ENCODE assay signal across 20 cellular contexts in the genomic region with DNA sequence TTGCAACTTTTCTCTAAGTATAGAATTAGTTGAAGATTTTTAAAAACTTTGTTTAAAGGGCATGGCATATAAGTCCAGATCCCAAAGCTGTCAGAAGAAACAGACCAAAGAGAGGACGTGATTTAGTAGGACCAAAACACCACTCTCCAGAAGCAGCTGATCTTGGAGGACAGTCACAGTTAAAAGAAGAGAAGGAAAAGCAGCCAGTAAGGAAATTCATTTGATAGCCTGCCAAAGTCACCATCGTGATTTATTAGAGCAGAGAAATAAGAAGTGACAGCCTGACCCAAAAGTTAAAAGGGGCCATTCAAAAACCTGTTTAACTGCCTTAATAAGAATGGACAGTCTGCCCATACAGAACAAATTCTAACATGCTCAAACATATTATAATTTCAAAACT.
"Had no signal": no experiment of that assay in that cellular context is flagged by ENCODE, and none has a peak within 500 bp of the region (broad histone marks: within the 10 kb centered on the region; RNA-seq: fewer than 3 reads in every experiment).

No MANE protein-coding gene starts in this region.

- FAIRE-seq: bronchial epithelial cell, islet of Langerhans had no signal

- DNase-seq: activated CD4-positive, alpha-beta T cell treated with anti-CD3 and anti-CD28 coated beads for 1 hour; activated CD4-positive, alpha-beta T cell treated with anti-CD3 and anti-CD28 coated beads, Interleukin-2, amount 50 U/mL, for 4 hours; activated naive CD4-positive, alpha-beta T cell treated with anti-CD3 and anti-CD28 coated beads for 36 hours; activated naive CD8-positive, alpha-beta T cell treated with anti-CD3 and anti-CD28 coated beads, Interleukin-2, amount 50 U/mL, for 24 hours; activated T-cell treated with anti-CD3 and anti-CD28 coated beads, Interleukin-2, amount 50 U/mL, for 1 hour; aorta; dorsolateral prefrontal cortex; left lung; nephron progenitor cell; occipital lobe; stimulated activated CD4-positive, alpha-beta T cell treated with anti-CD3 and anti-CD28 coated beads, Interleukin-15, amount 100 ng/mL, for 24 hours; stimulated activated CD4-positive, alpha-beta T cell treated with anti-CD3 and anti-CD28 coated beads, Interleukin-4, amount 100 ng/mL, for 1 hour; stimulated activated naive CD4-positive, alpha-beta T cell; T-helper 1 cell; T1000 had no signal

- H3K27ac Mint-ChIP-seq: activated naive CD4-positive, alpha-beta T cell treated with anti-CD3 and anti-CD28 coated beads for 36 hours; activated naive CD8-positive, alpha-beta T cell treated with anti-CD3 and anti-CD28 coated beads, Interleukin-2, amount 50 U/mL, for 24 hours; nephron progenitor cell had no signal

- H3K4me3 Mint-ChIP-seq: activated naive CD4-positive, alpha-beta T cell treated with anti-CD3 and anti-CD28 coated beads for 36 hours; activated naive CD8-positive, alpha-beta T cell treated with anti-CD3 and anti-CD28 coated beads, Interleukin-2, amount 50 U/mL, for 24 hours; nephron progenitor cell had no signal

- H3K27me3 Mint-ChIP-seq: activated naive CD8-positive, alpha-beta T cell treated with anti-CD3 and anti-CD28 coated beads, Interleukin-2, amount 50 U/mL, for 24 hours had no signal

- H3K4me3 ChIP-seq: dorsolateral prefrontal cortex, gastroesophageal sphincter, left lung, tibial nerve had no signal

- ATAC-seq: activated naive CD8-positive, alpha-beta T cell treated with anti-CD3 and anti-CD28 coated beads, Interleukin-2, amount 50 U/mL, for 24 hours; gastroesophageal sphincter; left lung had no signal

- H3K27me3 ChIP-seq: dorsolateral prefrontal cortex, gastroesophageal sphincter, left lung, tibial nerve had no signal

- H3K9me3 ChIP-seq: gastroesophageal sphincter, left lung, tibial nerve had no signal

- H3K27ac ChIP-seq: gastroesophageal sphincter, left lung had no signal

- H3K4me1 Mint-ChIP-seq: activated naive CD8-positive, alpha-beta T cell treated with anti-CD3 and anti-CD28 coated beads, Interleukin-2, amount 50 U/mL, for 24 hours had no signal

- H3K9me3 Mint-ChIP-seq: activated naive CD4-positive, alpha-beta T cell treated with anti-CD3 and anti-CD28 coated beads for 36 hours; activated naive CD8-positive, alpha-beta T cell treated with anti-CD3 and anti-CD28 coated beads, Interleukin-2, amount 50 U/mL, for 24 hours; activated T-helper 2 cell treated with anti-CD3 and anti-CD28 coated beads, Interferon-gamma antibody, Interleukin-2, Interleukin-4, amounts not matched to agents 10 μg/mL and 5 μg/mL and 100 μg/mL, durations not matched to agents 14 hours and 24 hours and 36 hours; nephron progenitor cell had no signal
